ENCODE assay signal across 1 cellular context in genomic region chr5:110105692-110106091, GRCh38.
TF ChIP-seq lines count a peak whose summit lies in the region.

No MANE protein-coding gene starts in this region.

TF ChIP-seq in HepG2, 621 proteins besides CTCF, POLR2A, EP300 and RAD21 (continued from another document):
- TF ChIP-seq, protein P1, sequence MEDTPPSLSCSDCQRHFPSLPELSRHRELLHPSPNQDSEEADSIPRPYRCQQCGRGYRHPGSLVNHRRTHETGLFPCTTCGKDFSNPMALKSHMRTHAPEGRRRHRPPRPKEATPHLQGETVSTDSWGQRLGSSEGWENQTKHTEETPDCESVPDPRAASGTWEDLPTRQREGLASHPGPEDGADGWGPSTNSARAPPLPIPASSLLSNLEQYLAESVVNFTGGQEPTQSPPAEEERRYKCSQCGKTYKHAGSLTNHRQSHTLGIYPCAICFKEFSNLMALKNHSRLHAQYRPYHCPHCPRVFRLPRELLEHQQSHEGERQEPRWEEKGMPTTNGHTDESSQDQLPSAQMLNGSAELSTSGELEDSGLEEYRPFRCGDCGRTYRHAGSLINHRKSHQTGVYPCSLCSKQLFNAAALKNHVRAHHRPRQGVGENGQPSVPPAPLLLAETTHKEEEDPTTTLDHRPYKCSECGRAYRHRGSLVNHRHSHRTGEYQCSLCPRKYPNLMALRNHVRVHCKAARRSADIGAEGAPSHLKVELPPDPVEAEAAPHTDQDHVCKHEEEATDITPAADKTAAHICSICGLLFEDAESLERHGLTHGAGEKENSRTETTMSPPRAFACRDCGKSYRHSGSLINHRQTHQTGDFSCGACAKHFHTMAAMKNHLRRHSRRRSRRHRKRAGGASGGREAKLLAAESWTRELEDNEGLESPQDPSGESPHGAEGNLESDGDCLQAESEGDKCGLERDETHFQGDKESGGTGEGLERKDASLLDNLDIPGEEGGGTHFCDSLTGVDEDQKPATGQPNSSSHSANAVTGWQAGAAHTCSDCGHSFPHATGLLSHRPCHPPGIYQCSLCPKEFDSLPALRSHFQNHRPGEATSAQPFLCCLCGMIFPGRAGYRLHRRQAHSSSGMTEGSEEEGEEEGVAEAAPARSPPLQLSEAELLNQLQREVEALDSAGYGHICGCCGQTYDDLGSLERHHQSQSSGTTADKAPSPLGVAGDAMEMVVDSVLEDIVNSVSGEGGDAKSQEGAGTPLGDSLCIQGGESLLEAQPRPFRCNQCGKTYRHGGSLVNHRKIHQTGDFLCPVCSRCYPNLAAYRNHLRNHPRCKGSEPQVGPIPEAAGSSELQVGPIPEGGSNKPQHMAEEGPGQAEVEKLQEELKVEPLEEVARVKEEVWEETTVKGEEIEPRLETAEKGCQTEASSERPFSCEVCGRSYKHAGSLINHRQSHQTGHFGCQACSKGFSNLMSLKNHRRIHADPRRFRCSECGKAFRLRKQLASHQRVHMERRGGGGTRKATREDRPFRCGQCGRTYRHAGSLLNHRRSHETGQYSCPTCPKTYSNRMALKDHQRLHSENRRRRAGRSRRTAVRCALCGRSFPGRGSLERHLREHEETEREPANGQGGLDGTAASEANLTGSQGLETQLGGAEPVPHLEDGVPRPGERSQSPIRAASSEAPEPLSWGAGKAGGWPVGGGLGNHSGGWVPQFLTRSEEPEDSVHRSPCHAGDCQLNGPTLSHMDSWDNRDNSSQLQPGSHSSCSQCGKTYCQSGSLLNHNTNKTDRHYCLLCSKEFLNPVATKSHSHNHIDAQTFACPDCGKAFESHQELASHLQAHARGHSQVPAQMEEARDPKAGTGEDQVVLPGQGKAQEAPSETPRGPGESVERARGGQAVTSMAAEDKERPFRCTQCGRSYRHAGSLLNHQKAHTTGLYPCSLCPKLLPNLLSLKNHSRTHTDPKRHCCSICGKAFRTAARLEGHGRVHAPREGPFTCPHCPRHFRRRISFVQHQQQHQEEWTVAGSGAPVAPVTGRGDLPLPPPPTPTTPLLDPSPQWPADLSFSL (CRISPR knock-in tag; IDR thresholded peaks at IDR 0.05): peak; percentile 60; the same call in 1 of the 2 replicates
- TF ChIP-seq RARA (CRISPR knock-in tag; IDR thresholded peaks at IDR 0.05) (peak; percentile 5; the same call in 1 of the 2 replicates), GATAD2A (CRISPR knock-in tag; IDR thresholded peaks at IDR 0.05) (peak; percentile 15; the same call in 1 of the 2 replicates), ZNF644 (CRISPR knock-in tag; IDR thresholded peaks at IDR 0.05; ENCODE audit: low read depth) (0 out of 2 replicates have a peak, but pooled peaks have one; percentile 13), SOX5 (CRISPR knock-in tag; IDR thresholded peaks at IDR 0.05; ENCODE audit: borderline replicate concordance) (no peak), EHMT2 (IDR thresholded peaks at IDR 0.05; ENCODE audit: borderline replicate concordance, low read depth, low read length) (0 out of 2 replicates have a peak, but pooled peaks have one; percentile 9), MATR3 (CRISPR knock-in tag; IDR thresholded peaks at IDR 0.05) (no peak), CAMTA2 (CRISPR knock-in tag; IDR thresholded peaks at IDR 0.05; ENCODE audit: borderline replicate concordance) (no peak)
- TF ChIP-seq, protein P2, sequence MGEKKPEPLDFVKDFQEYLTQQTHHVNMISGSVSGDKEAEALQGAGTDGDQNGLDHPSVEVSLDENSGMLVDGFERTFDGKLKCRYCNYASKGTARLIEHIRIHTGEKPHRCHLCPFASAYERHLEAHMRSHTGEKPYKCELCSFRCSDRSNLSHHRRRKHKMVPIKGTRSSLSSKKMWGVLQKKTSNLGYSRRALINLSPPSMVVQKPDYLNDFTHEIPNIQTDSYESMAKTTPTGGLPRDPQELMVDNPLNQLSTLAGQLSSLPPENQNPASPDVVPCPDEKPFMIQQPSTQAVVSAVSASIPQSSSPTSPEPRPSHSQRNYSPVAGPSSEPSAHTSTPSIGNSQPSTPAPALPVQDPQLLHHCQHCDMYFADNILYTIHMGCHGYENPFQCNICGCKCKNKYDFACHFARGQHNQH (CRISPR knock-in tag; IDR thresholded peaks at IDR 0.05): no peak
- TF ChIP-seq, protein P3, sequence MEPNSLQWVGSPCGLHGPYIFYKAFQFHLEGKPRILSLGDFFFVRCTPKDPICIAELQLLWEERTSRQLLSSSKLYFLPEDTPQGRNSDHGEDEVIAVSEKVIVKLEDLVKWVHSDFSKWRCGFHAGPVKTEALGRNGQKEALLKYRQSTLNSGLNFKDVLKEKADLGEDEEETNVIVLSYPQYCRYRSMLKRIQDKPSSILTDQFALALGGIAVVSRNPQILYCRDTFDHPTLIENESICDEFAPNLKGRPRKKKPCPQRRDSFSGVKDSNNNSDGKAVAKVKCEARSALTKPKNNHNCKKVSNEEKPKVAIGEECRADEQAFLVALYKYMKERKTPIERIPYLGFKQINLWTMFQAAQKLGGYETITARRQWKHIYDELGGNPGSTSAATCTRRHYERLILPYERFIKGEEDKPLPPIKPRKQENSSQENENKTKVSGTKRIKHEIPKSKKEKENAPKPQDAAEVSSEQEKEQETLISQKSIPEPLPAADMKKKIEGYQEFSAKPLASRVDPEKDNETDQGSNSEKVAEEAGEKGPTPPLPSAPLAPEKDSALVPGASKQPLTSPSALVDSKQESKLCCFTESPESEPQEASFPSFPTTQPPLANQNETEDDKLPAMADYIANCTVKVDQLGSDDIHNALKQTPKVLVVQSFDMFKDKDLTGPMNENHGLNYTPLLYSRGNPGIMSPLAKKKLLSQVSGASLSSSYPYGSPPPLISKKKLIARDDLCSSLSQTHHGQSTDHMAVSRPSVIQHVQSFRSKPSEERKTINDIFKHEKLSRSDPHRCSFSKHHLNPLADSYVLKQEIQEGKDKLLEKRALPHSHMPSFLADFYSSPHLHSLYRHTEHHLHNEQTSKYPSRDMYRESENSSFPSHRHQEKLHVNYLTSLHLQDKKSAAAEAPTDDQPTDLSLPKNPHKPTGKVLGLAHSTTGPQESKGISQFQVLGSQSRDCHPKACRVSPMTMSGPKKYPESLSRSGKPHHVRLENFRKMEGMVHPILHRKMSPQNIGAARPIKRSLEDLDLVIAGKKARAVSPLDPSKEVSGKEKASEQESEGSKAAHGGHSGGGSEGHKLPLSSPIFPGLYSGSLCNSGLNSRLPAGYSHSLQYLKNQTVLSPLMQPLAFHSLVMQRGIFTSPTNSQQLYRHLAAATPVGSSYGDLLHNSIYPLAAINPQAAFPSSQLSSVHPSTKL (CRISPR knock-in tag; IDR thresholded peaks at IDR 0.05): peak; percentile 28; the same call in 1 of the 2 replicates
